ENCODE assay signal across 4 cellular contexts in genomic region chr10:30074933-30075332, GRCh38. TPM values are rescaled to one million over a fixed set of nuclear protein-coding genes. Genes with fewer than 3 reads are reported as not detected.
"Had no signal": no experiment of that assay in that cellular context is flagged by ENCODE, and none has a peak within 500 bp of the region (broad histone marks: within the 10 kb centered on the region; RNA-seq: fewer than 3 reads in every experiment).

No MANE protein-coding gene starts in this region.

- DNase-seq: H9, HCEC 1CT had no signal

- H3K4me3 ChIP-seq: GM23338 had no signal

- H2AFZ ChIP-seq: GM23338 had no signal

- H3K9me3 Mint-ChIP-seq: GM23338, H9 had no signal

- H3K27ac Mint-ChIP-seq: GM23338, H9, IgD-negative memory B cell had no signal

- ATAC-seq: GM23338 had no signal

- H3K36me3 Mint-ChIP-seq: IgD-negative memory B cell had no signal

- H3K4me3 Mint-ChIP-seq: GM23338, H9, IgD-negative memory B cell had no signal

- H3K4me2 ChIP-seq: GM23338 had no signal

RNA-seq across cellular contexts. Expression of gene JCAD, which starts 15.5 kb away (rescaled TPM):
- polyA plus RNA-seq: IgD-negative memory B cell had no signal
